20 cellular contexts compared by ENCODE assay signal in the genomic region with DNA sequence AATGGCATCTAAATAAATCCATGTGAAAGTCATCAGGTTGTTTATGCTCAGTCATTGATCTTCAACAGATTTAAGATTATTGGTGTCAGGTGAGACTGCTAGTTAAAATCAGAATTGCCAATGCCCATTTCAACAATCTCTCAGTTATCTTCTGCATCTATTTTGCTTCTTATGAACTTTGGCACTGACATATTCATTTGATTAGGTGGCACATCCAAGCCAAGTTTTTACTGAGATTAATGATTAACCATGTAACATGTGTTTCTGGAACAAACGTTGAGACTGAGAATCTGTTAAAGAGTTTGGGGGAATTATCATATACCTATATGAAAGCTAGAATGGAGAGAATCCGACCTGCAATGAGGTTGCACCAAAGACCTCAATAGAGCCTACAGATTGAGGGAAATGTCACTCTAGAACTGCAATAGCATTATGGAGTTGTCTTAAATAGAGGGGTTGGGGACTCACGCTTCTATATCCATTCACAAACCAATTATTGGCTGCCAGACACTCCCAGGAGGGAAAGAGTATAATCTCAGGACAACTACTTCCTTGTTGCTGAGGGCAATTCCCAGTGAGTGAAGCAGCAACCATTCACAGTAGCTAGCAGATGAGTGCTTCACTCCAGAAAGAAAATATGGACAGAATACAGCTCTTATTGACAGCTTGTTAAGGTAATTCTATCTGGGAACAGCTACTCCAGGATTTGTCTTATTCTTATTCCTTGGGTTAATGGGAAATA.
"Had no signal": no experiment of that assay in that cellular context is flagged by ENCODE, and none has a peak within 500 bp of the region (broad histone marks: within the 10 kb centered on the region; RNA-seq: fewer than 3 reads in every experiment).

No MANE protein-coding gene starts in this region.

- DNase-seq: activated CD4-positive, alpha-beta T cell treated with anti-CD3 and anti-CD28 coated beads for 4 hours; activated CD4-positive, alpha-beta T cell treated with anti-CD3 and anti-CD28 coated beads, Interleukin-2, amount 50 U/mL, for 48 hours; activated CD4-positive, CD25-positive, alpha-beta regulatory T cell; activated naive CD4-positive, alpha-beta T cell treated with anti-CD3 and anti-CD28 coated beads for 36 hours; activated T-cell treated with anti-CD3 and anti-CD28 coated beads, Interleukin-2, amount 50 U/mL, for 48 hours; cerebellar nuclear complex; effector CD4-positive, alpha-beta T cell; heart right ventricle; natural killer cell; ovary; stimulated activated CD4-positive, alpha-beta T cell treated with anti-CD3 and anti-CD28 coated beads, Interleukin-1b, Interleukin-23, amount 100 ng/mL, for 48 hours; stimulated activated naive CD8-positive, alpha-beta T cell treated with anti-CD3 and anti-CD28 coated beads, Interleukin-15, amount 100 ng/mL, for 72 hours; T-helper 17 cell; tibial artery; uterus had no signal

- H3K27me3 ChIP-seq: heart right ventricle, neutrophil, ovary, right atrium auricular region, tibial artery, uterus had no signal

- H3K9me3 ChIP-seq: neutrophil, ovary, prostate gland, right atrium auricular region, uterus had no signal

- H3K4me3 ChIP-seq: heart right ventricle, lung, ovary, prostate gland, right atrium auricular region, tibial artery, uterus had no signal

- H3K27ac ChIP-seq: heart right ventricle, neutrophil, ovary, prostate gland, right atrium auricular region, tibial artery, uterus had no signal

- H3K4me1 ChIP-seq: heart right ventricle, prostate gland, right atrium auricular region, tibial artery, uterus had no signal

- H3K36me3 ChIP-seq: heart right ventricle, neutrophil, ovary, prostate gland, right atrium auricular region, tibial artery, uterus had no signal

- ATAC-seq: heart right ventricle; natural killer cell; stimulated activated effector memory CD8-positive, alpha-beta T cell treated with anti-CD3 and anti-CD28 coated beads, Interleukin-12 subunit alpha, Interleukin-12 subunit beta, amount 100 ng/mL, for 72 hours; stimulated activated naive CD8-positive, alpha-beta T cell treated with anti-CD3 and anti-CD28 coated beads, Interleukin-15, amount 100 ng/mL, for 72 hours; T-helper 17 cell had no signal
